ENCODE assay signal across 1 cellular context in the genomic region with DNA sequence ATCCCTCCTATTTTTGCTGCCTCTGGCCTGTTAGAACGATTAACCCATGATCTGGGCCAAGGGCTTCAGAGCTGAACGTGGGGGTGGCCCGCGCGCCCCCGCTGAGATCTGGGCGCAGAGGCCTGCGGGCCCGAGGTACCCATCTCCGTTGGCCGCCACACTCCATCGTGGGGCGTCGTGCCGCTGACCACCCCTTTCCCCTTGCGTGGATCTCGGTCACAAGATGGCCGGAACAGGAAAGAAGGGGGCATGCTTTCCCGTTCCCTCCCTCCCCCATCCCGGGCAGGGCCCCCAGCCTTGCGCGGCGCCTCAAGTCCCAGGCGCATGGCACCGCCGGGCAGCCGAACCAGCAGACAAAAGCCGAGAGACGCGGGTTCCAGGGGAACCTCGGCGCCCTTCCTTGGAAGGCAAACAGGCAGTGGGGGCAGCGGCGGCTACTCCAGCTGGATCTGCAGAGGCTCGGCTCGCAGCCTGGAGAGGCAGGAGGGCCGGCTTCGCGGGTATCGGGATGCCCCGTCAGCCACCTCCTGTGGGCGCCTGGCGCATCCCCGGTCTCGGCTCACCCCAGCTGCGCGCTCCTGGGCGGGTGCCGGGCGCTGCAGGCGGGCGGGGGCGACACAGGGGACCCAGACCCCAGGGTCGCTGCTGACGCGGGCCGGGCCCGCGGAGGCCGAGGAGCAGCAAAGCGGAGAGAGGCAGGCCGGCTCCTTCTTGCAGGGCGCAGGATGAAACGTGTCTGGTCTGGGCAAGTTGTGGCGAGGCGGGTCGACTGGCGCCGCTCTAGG.
A peak's percentile ranks its signal among the peaks of the same experiment; 100 is the strongest.
TF ChIP-seq lines count a peak whose summit lies in the region.

No MANE protein-coding gene starts in this region.

TF ChIP-seq in HepG2, 621 proteins besides CTCF, POLR2A, EP300 and RAD21 (continued from another document and continues in another):
- TF ChIP-seq, protein P1, sequence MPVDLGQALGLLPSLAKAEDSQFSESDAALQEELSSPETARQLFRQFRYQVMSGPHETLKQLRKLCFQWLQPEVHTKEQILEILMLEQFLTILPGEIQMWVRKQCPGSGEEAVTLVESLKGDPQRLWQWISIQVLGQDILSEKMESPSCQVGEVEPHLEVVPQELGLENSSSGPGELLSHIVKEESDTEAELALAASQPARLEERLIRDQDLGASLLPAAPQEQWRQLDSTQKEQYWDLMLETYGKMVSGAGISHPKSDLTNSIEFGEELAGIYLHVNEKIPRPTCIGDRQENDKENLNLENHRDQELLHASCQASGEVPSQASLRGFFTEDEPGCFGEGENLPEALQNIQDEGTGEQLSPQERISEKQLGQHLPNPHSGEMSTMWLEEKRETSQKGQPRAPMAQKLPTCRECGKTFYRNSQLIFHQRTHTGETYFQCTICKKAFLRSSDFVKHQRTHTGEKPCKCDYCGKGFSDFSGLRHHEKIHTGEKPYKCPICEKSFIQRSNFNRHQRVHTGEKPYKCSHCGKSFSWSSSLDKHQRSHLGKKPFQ (CRISPR knock-in tag; IDR thresholded peaks at IDR 0.05; ENCODE audit: insufficient replicate concordance) = no peak
- peak; percentile 63 for TF ChIP-seq YY1 (IDR thresholded peaks at IDR 0.05; ENCODE audit: insufficient read depth, insufficient replicate concordance, low read depth, low read length)
- 0 out of 2 replicates have a peak, but pooled peaks have one; percentile 34 for TF ChIP-seq ZNF20 (CRISPR knock-in tag; IDR thresholded peaks at IDR 0.05)
- TF ChIP-seq PPARG (CRISPR knock-in tag; conservative IDR thresholded peaks at IDR 0.05) = no peak
- no peak for TF ChIP-seq SUZ12 (IDR thresholded peaks at IDR 0.05; ENCODE audit: low read depth, low read length)
- TF ChIP-seq ZNF138 (CRISPR knock-in tag; IDR thresholded peaks at IDR 0.05; ENCODE audit: low read depth) = no peak
- TF ChIP-seq AGO2 (optimal IDR thresholded peaks at IDR 0.05; ENCODE audit: low read depth, low read length) = peak; percentile 73
- TF ChIP-seq KDM2A (CRISPR knock-in tag; IDR thresholded peaks at IDR 0.05; ENCODE audit: borderline replicate concordance, low read depth) = peak; percentile 38; the same call in 1 of the 2 replicates
- TF ChIP-seq RXRA (CRISPR knock-in tag; IDR thresholded peaks at IDR 0.05) = peak; percentile 27; the same call in 1 of the 2 replicates
- TF ChIP-seq, protein P2, sequence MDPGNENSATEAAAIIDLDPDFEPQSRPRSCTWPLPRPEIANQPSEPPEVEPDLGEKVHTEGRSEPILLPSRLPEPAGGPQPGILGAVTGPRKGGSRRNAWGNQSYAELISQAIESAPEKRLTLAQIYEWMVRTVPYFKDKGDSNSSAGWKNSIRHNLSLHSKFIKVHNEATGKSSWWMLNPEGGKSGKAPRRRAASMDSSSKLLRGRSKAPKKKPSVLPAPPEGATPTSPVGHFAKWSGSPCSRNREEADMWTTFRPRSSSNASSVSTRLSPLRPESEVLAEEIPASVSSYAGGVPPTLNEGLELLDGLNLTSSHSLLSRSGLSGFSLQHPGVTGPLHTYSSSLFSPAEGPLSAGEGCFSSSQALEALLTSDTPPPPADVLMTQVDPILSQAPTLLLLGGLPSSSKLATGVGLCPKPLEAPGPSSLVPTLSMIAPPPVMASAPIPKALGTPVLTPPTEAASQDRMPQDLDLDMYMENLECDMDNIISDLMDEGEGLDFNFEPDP (CRISPR knock-in tag; conservative IDR thresholded peaks at IDR 0.05) = 0 out of 2 replicates have a peak, but pooled peaks have one; percentile 81
- no peak for TF ChIP-seq ADNP (CRISPR knock-in tag; IDR thresholded peaks at IDR 0.05)
- TF ChIP-seq ELF4 (CRISPR knock-in tag; IDR thresholded peaks at IDR 0.05; ENCODE audit: borderline replicate concordance) = no peak
- no peak for TF ChIP-seq ZNF773 (CRISPR knock-in tag; IDR thresholded peaks at IDR 0.05; ENCODE audit: borderline replicate concordance)
- TF ChIP-seq, protein P3, sequence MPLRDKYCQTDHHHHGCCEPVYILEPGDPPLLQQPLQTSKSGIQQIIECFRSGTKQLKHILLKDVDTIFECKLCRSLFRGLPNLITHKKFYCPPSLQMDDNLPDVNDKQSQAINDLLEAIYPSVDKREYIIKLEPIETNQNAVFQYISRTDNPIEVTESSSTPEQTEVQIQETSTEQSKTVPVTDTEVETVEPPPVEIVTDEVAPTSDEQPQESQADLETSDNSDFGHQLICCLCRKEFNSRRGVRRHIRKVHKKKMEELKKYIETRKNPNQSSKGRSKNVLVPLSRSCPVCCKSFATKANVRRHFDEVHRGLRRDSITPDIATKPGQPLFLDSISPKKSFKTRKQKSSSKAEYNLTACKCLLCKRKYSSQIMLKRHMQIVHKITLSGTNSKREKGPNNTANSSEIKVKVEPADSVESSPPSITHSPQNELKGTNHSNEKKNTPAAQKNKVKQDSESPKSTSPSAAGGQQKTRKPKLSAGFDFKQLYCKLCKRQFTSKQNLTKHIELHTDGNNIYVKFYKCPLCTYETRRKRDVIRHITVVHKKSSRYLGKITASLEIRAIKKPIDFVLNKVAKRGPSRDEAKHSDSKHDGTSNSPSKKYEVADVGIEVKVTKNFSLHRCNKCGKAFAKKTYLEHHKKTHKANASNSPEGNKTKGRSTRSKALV (CRISPR knock-in tag; IDR thresholded peaks at IDR 0.05) = peak; percentile 93
- no peak for TF ChIP-seq TOE1 (CRISPR knock-in tag; IDR thresholded peaks at IDR 0.05)
- peak; percentile 62; the same call in 1 of the 2 replicates for TF ChIP-seq ZNF547 (CRISPR knock-in tag; IDR thresholded peaks at IDR 0.05)
- peak; percentile 68 for TF ChIP-seq PHF8 (CRISPR knock-in tag; IDR thresholded peaks at IDR 0.05)
- peak; percentile 71; the same call in 1 of the 2 replicates for TF ChIP-seq ZNF430 (CRISPR knock-in tag; IDR thresholded peaks at IDR 0.05)
- TF ChIP-seq, protein P4, sequence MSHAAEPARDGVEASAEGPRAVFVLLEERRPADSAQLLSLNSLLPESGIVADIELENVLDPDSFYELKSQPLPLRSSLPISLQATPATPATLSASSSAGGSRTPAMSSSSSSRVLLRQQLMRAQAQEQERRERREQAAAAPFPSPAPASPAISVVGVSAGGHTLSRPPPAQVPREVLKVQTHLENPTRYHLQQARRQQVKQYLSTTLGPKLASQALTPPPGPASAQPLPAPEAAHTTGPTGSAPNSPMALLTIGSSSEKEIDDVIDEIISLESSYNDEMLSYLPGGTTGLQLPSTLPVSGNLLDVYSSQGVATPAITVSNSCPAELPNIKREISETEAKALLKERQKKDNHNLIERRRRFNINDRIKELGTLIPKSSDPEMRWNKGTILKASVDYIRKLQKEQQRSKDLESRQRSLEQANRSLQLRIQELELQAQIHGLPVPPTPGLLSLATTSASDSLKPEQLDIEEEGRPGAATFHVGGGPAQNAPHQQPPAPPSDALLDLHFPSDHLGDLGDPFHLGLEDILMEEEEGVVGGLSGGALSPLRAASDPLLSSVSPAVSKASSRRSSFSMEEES (CRISPR knock-in tag; IDR thresholded peaks at IDR 0.05) = 0 out of 2 replicates have a peak, but pooled peaks have one; percentile 21
- TF ChIP-seq ZNF317 (CRISPR knock-in tag; IDR thresholded peaks at IDR 0.05) = peak; percentile 37; the same call in 1 of the 2 replicates
- TF ChIP-seq, protein P5, sequence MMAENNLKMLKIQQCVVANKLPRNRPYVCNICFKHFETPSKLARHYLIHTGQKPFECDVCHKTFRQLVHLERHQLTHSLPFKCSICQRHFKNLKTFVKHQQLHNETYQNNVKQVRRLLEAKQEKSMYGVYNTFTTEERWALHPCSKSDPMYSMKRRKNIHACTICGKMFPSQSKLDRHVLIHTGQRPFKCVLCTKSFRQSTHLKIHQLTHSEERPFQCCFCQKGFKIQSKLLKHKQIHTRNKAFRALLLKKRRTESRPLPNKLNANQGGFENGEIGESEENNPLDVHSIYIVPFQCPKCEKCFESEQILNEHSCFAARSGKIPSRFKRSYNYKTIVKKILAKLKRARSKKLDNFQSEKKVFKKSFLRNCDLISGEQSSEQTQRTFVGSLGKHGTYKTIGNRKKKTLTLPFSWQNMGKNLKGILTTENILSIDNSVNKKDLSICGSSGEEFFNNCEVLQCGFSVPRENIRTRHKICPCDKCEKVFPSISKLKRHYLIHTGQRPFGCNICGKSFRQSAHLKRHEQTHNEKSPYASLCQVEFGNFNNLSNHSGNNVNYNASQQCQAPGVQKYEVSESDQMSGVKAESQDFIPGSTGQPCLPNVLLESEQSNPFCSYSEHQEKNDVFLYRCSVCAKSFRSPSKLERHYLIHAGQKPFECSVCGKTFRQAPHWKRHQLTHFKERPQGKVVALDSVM (CRISPR knock-in tag; IDR thresholded peaks at IDR 0.05) = peak; percentile 7; the same call in 1 of the 2 replicates
- TF ChIP-seq ASH2L (IDR thresholded peaks at IDR 0.05; ENCODE audit: insufficient read length, low read depth, low read length) = peak; percentile 58
- TF ChIP-seq, protein P6, sequence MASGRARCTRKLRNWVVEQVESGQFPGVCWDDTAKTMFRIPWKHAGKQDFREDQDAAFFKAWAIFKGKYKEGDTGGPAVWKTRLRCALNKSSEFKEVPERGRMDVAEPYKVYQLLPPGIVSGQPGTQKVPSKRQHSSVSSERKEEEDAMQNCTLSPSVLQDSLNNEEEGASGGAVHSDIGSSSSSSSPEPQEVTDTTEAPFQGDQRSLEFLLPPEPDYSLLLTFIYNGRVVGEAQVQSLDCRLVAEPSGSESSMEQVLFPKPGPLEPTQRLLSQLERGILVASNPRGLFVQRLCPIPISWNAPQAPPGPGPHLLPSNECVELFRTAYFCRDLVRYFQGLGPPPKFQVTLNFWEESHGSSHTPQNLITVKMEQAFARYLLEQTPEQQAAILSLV (CRISPR knock-in tag; IDR thresholded peaks at IDR 0.05; ENCODE audit: borderline replicate concordance) = no peak; the same call in 1 of the 2 replicates
- no peak for TF ChIP-seq ZNF550 (CRISPR knock-in tag; IDR thresholded peaks at IDR 0.05; ENCODE audit: borderline replicate concordance)
- TF ChIP-seq, protein P7, sequence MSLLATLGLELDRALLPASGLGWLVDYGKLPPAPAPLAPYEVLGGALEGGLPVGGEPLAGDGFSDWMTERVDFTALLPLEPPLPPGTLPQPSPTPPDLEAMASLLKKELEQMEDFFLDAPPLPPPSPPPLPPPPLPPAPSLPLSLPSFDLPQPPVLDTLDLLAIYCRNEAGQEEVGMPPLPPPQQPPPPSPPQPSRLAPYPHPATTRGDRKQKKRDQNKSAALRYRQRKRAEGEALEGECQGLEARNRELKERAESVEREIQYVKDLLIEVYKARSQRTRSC (CRISPR knock-in tag; IDR thresholded peaks at IDR 0.05; ENCODE audit: low read depth) = no peak; the same call in 1 of the 2 replicates
- TF ChIP-seq, protein P8, sequence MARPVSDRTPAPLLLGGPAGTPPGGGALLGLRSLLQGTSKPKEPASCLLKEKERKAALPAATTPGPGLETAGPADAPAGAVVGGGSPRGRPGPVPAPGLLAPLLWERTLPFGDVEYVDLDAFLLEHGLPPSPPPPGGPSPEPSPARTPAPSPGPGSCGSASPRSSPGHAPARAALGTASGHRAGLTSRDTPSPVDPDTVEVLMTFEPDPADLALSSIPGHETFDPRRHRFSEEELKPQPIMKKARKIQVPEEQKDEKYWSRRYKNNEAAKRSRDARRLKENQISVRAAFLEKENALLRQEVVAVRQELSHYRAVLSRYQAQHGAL (CRISPR knock-in tag; IDR thresholded peaks at IDR 0.05; ENCODE audit: not compliant biosample characterization) = no peak
- TF ChIP-seq ZNF326 (CRISPR knock-in tag; IDR thresholded peaks at IDR 0.05; ENCODE audit: borderline replicate concordance) = no peak
- TF ChIP-seq NR2F6 (IDR thresholded peaks at IDR 0.05) = no peak
- no peak for TF ChIP-seq NR2F6 (CRISPR knock-in tag; IDR thresholded peaks at IDR 0.05)
- no peak for TF ChIP-seq ZNF615 (CRISPR knock-in tag; IDR thresholded peaks at IDR 0.05; ENCODE audit: borderline replicate concordance)
- TF ChIP-seq, protein P9, sequence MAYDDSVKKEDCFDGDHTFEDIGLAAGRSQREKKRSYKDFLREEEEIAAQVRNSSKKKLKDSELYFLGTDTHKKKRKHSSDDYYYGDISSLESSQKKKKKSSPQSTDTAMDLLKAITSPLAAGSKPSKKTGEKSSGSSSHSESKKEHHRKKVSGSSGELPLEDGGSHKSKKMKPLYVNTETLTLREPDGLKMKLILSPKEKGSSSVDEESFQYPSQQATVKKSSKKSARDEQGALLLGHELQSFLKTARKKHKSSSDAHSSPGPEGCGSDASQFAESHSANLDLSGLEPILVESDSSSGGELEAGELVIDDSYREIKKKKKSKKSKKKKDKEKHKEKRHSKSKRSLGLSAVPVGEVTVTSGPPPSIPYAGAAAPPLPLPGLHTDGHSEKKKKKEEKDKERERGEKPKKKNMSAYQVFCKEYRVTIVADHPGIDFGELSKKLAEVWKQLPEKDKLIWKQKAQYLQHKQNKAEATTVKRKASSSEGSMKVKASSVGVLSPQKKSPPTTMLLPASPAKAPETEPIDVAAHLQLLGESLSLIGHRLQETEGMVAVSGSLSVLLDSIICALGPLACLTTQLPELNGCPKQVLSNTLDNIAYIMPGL (CRISPR knock-in tag; IDR thresholded peaks at IDR 0.05; ENCODE audit: borderline replicate concordance in 1 of 2, low read depth in 1 of 2) = peak in 1 of 2 experiments; percentile 54; a peak in 2 of 4 replicates
- peak; percentile 56; the same call in 1 of the 2 replicates for TF ChIP-seq KDM5B (CRISPR knock-in tag; IDR thresholded peaks at IDR 0.05; ENCODE audit: borderline replicate concordance)
